In the genomic region with DNA sequence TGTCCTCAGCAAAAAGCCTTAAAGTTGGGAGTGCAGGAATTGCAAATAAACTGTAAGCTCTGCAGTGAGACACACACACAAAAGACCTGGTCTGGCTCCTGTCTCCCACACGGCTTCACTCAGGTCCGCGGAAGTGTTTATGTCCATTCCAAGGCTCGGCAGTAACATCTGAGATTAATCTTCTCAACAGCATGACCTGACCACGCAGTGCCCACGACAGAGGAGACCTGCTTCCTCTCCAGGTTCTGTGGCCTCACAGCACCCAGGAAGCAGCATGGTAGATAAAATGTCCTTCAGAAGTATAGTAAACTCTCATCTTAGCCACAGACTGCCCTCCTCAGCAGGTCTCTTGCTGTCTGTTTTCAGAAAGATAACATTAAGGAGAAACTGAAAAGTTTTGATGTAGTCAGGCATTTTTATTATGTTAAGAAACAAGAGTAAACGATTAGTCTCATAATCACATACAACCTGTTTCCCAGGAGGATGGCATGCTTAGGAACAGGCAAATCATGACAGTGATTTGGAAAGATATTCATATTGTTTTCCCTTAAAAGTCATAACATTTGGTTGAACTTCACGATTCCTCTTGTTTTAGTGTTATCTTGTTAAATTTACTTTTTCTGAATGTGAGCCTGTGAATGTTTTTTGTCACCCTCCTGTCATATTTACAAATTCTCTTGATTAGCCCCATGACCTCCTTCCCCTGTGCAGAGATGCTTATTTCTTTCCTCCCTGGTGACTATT, we compare ENCODE assay signal across 14 cellular contexts. TPM values are rescaled to one million over a fixed set of nuclear protein-coding genes. Genes with fewer than 3 reads are reported as not detected.
DNase-seq lines count a peak whose midpoint lies in the region; ATAC-seq and TF ChIP-seq lines count a peak whose summit lies in the region.
"Had no signal": no experiment of that assay in that cellular context is flagged by ENCODE, and none has a peak within 500 bp of the region (broad histone marks: within the 10 kb centered on the region; RNA-seq: fewer than 3 reads in every experiment).

No MANE protein-coding gene starts in this region.

- H3K27ac Mint-ChIP-seq in activated B cell treated with CpG ODN at 0.5 μM for 24 hours = peak overlapping the region; percentile 55
- H3K27ac Mint-ChIP-seq: CD8-positive, alpha-beta T cell; effector memory CD8-positive, alpha-beta T cell had no signal

- no peaks in the 10 kb centered on the region for H3K36me3 Mint-ChIP-seq in activated B cell treated with CpG ODN at 0.5 μM for 24 hours (ENCODE audit: low read depth)
- H3K36me3 Mint-ChIP-seq: CD8-positive, alpha-beta T cell had no signal

- TF ChIP-seq POLR2A in spleen (IDR thresholded peaks at IDR 0.05) = no peak

- intact Hi-C loops in activated B cell treated with CpG ODN at 0.5 μM for 24 hours (cut with micrococcal nuclease) (loop anchor here (2.0 kb wide), 2 partner anchors 17 to 161 kb away; no protein-coding TSS in a partner anchor), lower lobe of right lung (cut with DNase I) (no loop called here), spleen (cut with DNase I; ENCODE audit: low total_unique reads) (no loop called here)

- H3K36me3 ChIP-seq in HEK293 (ENCODE audit: control insufficient read depth in 2 of 2, insufficient read depth in 1 of 2, low read length in 2 of 2) (no peaks in the 10 kb centered on the region), lower lobe of right lung (no peaks in the 10 kb centered on the region), spleen (no peaks in the 10 kb centered on the region)

- peaks cover 33% of the 10 kb centered on the region for H3K4me1 Mint-ChIP-seq in activated B cell treated with CpG ODN at 0.5 μM for 24 hours

- H3K4me1 ChIP-seq in HEK293 (ENCODE audit: control insufficient read depth, insufficient read depth, low read length) (no peaks in the 10 kb centered on the region), lower lobe of right lung (peaks cover 17% of the 10 kb centered on the region), spleen (peaks cover 11 to 42% (median 22%) of the 10 kb centered on the region in 6 donors)

- POLR2A ChIA-PET in HEK293 (lab: Yijun Ruan, JAX) (no interaction called here), activated B cell treated with CpG ODN at 0.5 μM for 24 hours (lab: Charles Lee) (no interaction called here)

- WGBS in spleen, 5 donors = 56 to 66% (median 63%) methylated on average over 8 of the region's 8 CpGs

- no peaks in the 10 kb centered on the region for H3K27me3 Mint-ChIP-seq in activated B cell treated with CpG ODN at 0.5 μM for 24 hours
- H3K27me3 Mint-ChIP-seq: effector memory CD8-positive, alpha-beta T cell had no signal

- H3K27me3 ChIP-seq in lower lobe of right lung (ENCODE audit: low read depth) (no peaks in the 10 kb centered on the region), spleen (replicated peaks in 1 of 7) (no peaks in the 10 kb centered on the region)

- H3K4me3 ChIP-seq in HEK293 (ENCODE audit: low read depth, low read length) = no peak overlapping the region
- H3K4me3 ChIP-seq in lower lobe of right lung = no peak overlapping the region
- H3K4me3 ChIP-seq in spleen = no peak overlapping the region

- peaks cover 9% of the 10 kb centered on the region for H3K9me3 Mint-ChIP-seq in activated B cell treated with CpG ODN at 0.5 μM for 24 hours
- H3K9me3 Mint-ChIP-seq: CD8-positive, alpha-beta T cell; effector memory CD8-positive, alpha-beta T cell had no signal

- no peak for ATAC-seq in activated B cell treated with CpG ODN at 0.5 μM for 24 hours (ENCODE audit: low read depth)
- no peak for ATAC-seq in lower lobe of right lung
- no peak for ATAC-seq in left lobe of liver
- ATAC-seq in GM21526 (IDR thresholded peaks at IDR 0.05; ENCODE audit: low FRiP score, unreplicated experiment) = no peak
- ATAC-seq: CD8-positive, alpha-beta T cell; effector memory CD8-positive, alpha-beta T cell had no signal

- no peak overlapping the region for H3K27ac ChIP-seq in HEK293 (ENCODE audit: extremely low read depth, low read depth, low read length)
- H3K27ac ChIP-seq in lower lobe of right lung = peak overlapping the region; percentile 15
- peak overlapping the region in 7 of 8 donors; percentile 17 to 78 (median 62) for H3K27ac ChIP-seq in spleen

- TF ChIP-seq CTCF in HEK293 (tag by site-specific recombination; IDR thresholded peaks at IDR 0.05) (no peak), activated B cell treated with CpG ODN at 0.5 μM for 24 hours (IDR thresholded peaks at IDR 0.05) (no peak), lower lobe of right lung (IDR thresholded peaks at IDR 0.05) (no peak), spleen (IDR thresholded peaks at IDR 0.05 in 8 of 11, conservative IDR thresholded peaks at IDR 0.05 in 3 of 11) (no peak)

- H3K4me3 Mint-ChIP-seq in activated B cell treated with CpG ODN at 0.5 μM for 24 hours = no peak overlapping the region
- H3K4me3 Mint-ChIP-seq: CD8-positive, alpha-beta T cell; effector memory CD8-positive, alpha-beta T cell had no signal

- H3K9me3 ChIP-seq in HEK293 (ENCODE audit: control insufficient read depth, insufficient read depth, low read depth, low read length) (no peaks in the 10 kb centered on the region), lower lobe of right lung (no peaks in the 10 kb centered on the region), spleen (no peaks in the 10 kb centered on the region)

- DNase-seq in activated B cell treated with CpG ODN at 0.5 μM for 24 hours (no peak), lower lobe of right lung (no peak), spleen (no peak), left lobe of liver (ENCODE audit: low spot score) (no peak), kidney tubule cell (ENCODE audit: low spot score) (no peak), NCI-H226 (no peak)
- DNase-seq: activated T-cell treated with anti-CD3 and anti-CD28 coated beads, Interleukin-2, amount 50 U/mL, for 1 hour; CD8-positive, alpha-beta T cell; effector memory CD8-positive, alpha-beta T cell; NCI-H345; stimulated activated CD4-positive, alpha-beta T cell treated with anti-CD3 and anti-CD28 coated beads, Interleukin-12 subunit alpha, Interleukin-12 subunit beta, amount 100 ng/mL, for 4 hours had no signal

- CTCF ChIA-PET in HEK293 (lab: Yijun Ruan, JAX) = interaction anchor here (1.6 kb wide), 1 partner anchor 77 kb away, joined by 5 read pairs; no protein-coding TSS in a partner anchor
- CTCF ChIA-PET in activated B cell treated with CpG ODN at 0.5 μM for 24 hours (lab: Charles Lee) = interaction anchor here (0.6 kb wide), 1 partner anchor 15 kb away, joined by 3 read pairs; no protein-coding TSS in a partner anchor

TF ChIP-seq in HEK293, 187 proteins besides CTCF, POLR2A, EP300 and RAD21:
- TF ChIP-seq ZNF16 (tag by site-specific recombination; IDR thresholded peaks at IDR 0.05; ENCODE audit: low read depth) (no peak), ZBTB20 (tag by site-specific recombination; IDR thresholded peaks at IDR 0.05) (peak; percentile 38; the same call in 1 of the 2 replicates)

RNA-seq across cellular contexts. Expression of gene CD200R1L, which starts 34.6 kb away (rescaled TPM):
- not detected in 2 replicates for total RNA-seq in activated B cell treated with CpG ODN at 0.5 μM for 24 hours
- not detected for total RNA-seq in lower lobe of right lung
- total RNA-seq in spleen = not detected
- polyA plus RNA-seq in spleen = not detected
- not detected for total RNA-seq in left lobe of liver
- total RNA-seq: CD8-positive, alpha-beta T cell; MCF 10A had no signal
